17 cellular contexts compared by ENCODE assay signal in genomic region chr6:36334832-36335459, GRCh38. TPM values are rescaled to one million over a fixed set of nuclear protein-coding genes. Genes with fewer than 3 reads are reported as not detected.
DNase-seq lines count a peak whose midpoint lies in the region; ATAC-seq, FAIRE-seq and TF ChIP-seq lines count a peak whose summit lies in the region.
"Had no signal": no experiment of that assay in that cellular context is flagged by ENCODE, and none has a peak within 500 bp of the region (broad histone marks: within the 10 kb centered on the region; RNA-seq: fewer than 3 reads in every experiment).

No MANE protein-coding gene starts in this region.

- H3K27ac ChIP-seq in A549, result no peak overlapping the region
- H3K27ac ChIP-seq in mucosa of rectum (ENCODE audit: low read depth in 2 of 2, low read length in 2 of 2), result peak overlapping the region; percentile 91 to 93
- no peak overlapping the region for H3K27ac ChIP-seq in thyroid gland

- 52% methylated on average over 13 of the region's 14 CpGs for WGBS in A549 (ENCODE audit: missing lambda C conversion rate)
- WGBS in thyroid gland, 2 donors, result 74 to 80% methylated on average over 14 of the region's 14 CpGs

- DNase-seq in A549 (ENCODE audit: low read depth in 1 of 2, low spot score in 1 of 2) (no peak), LoVo (ENCODE audit: low spot score) (peak; percentile 72), kidney glomerular epithelial cell (lab: John Stamatoyannopoulos, UW) (no peak), thyroid gland (no peak), NCI-H345 (lab: John Stamatoyannopoulos, UW) (no peak)
- no peak for DNase-seq in activated T-cell treated with anti-CD3 and anti-CD28 coated beads, Interleukin-2, amount 50 U/mL, for 4 hours
- DNase-seq: activated CD4-positive, alpha-beta memory T cell treated with anti-CD3 and anti-CD28 coated beads, Interleukin-2, amount 10 ng/mL, durations not matched to agents 7 days and 5 days; activated effector memory CD4-positive, alpha-beta T cell treated with Interleukin-2 at 50 U/mL for 16 hours; hippocampal formation; KG1; stimulated activated CD4-positive, alpha-beta T cell treated with anti-CD3 and anti-CD28 coated beads, Interleukin-2, amount 100 ng/mL, for 48 hours; stimulated activated naive B cell treated with anti-CD40 and anti-IgM and Interleukin-4, amounts not matched to agents 10 μg/mL and 1 μg/mL and 100 μg/mL, for 72 hours had no signal

- H3K4me1 ChIP-seq in A549 (no peaks in the 10 kb centered on the region), mucosa of rectum (ENCODE audit: control insufficient read depth in 2 of 2, insufficient read depth in 2 of 2, low read length in 2 of 2) (peaks cover 46 to 55% of the 10 kb centered on the region in 2 donors), thyroid gland (no peaks in the 10 kb centered on the region)
- H3K4me1 ChIP-seq: HAP-1 had no signal

- CTCF ChIA-PET in A549 (lab: Yijun Ruan, JAX), result interaction anchor here (0.9 to 2.1 kb wide), 3 partner anchors 23 to 33 kb away, joined by 3 to 7 read pairs (median 5); no protein-coding TSS in a partner anchor

- POLR2A ChIA-PET in A549 (lab: Yijun Ruan, JAX), result no interaction called here

- FAIRE-seq in A549 (lab: Jason Lieb, UNC), result no peak

- H3K36me3 ChIP-seq in mucosa of rectum (ENCODE audit: control insufficient read depth in 2 of 2, insufficient read depth in 2 of 2, low read length in 2 of 2), result peaks cover 0 to 2% of the 10 kb centered on the region in 2 donors
- no peaks in the 10 kb centered on the region for H3K36me3 ChIP-seq in thyroid gland
- H3K36me3 ChIP-seq: HAP-1 had no signal

- peak; percentile 31 to 45; a peak in 2 of 6 replicates for ATAC-seq in A549
- ATAC-seq in activated T-cell treated with anti-CD3 and anti-CD28 coated beads, Interleukin-2, amount 50 U/mL, for 4 hours, result no peak
- ATAC-seq: stimulated activated naive B cell treated with anti-CD40 and anti-IgM and Interleukin-4, amounts not matched to agents 10 μg/mL and 1 μg/mL and 100 μg/mL, for 72 hours had no signal

- no peak for TF ChIP-seq POLR2A in A549 (IDR thresholded peaks at IDR 0.05; ENCODE audit: low read length)
- TF ChIP-seq POLR2A in thyroid gland (IDR thresholded peaks at IDR 0.05), result no peak

- H3K27me3 ChIP-seq in mucosa of rectum (ENCODE audit: control insufficient read depth in 2 of 2, insufficient read depth in 2 of 2, low read length in 2 of 2) (no peaks in the 10 kb centered on the region), thyroid gland (no peaks in the 10 kb centered on the region)

- H3K9me3 Mint-ChIP-seq in brain, result no peaks in the 10 kb centered on the region
- no peaks in the 10 kb centered on the region for H3K9me3 Mint-ChIP-seq in activated T-cell treated with anti-CD3 and anti-CD28 coated beads, Interleukin-2, amount 50 U/mL, for 4 hours
- H3K9me3 Mint-ChIP-seq: activated CD4-positive, alpha-beta memory T cell treated with anti-CD3 and anti-CD28 coated beads, Interleukin-2, amount 10 ng/mL, durations not matched to agents 7 days and 5 days; stimulated activated naive B cell treated with anti-CD40 and anti-IgM and Interleukin-4, amounts not matched to agents 10 μg/mL and 1 μg/mL and 100 μg/mL, for 72 hours had no signal

- TF ChIP-seq EP300 in A549 (IDR thresholded peaks at IDR 0.05), result no peak

- H3K9ac ChIP-seq in mucosa of rectum (ENCODE audit: low read depth in 1 of 2, low read length in 2 of 2), result peak overlapping the region; percentile 54 to 66

- no peak overlapping the region for H3K4me2 ChIP-seq in A549

- no peak for TF ChIP-seq RAD21 in A549 (conservative IDR thresholded peaks at IDR 0.05 in 1 of 2, IDR thresholded peaks at IDR 0.05 in 1 of 2)

- intact Hi-C loops in thyroid gland (cut with DNase I), result no loop called here

- peak overlapping the region; percentile 15 to 93 (median 84) for H3K27ac Mint-ChIP-seq in brain
- H3K27ac Mint-ChIP-seq: activated CD4-positive, alpha-beta memory T cell treated with anti-CD3 and anti-CD28 coated beads, Interleukin-2, amount 10 ng/mL, durations not matched to agents 7 days and 5 days; stimulated activated naive B cell treated with anti-CD40 and anti-IgM and Interleukin-4, amounts not matched to agents 10 μg/mL and 1 μg/mL and 100 μg/mL, for 72 hours had no signal

- peak overlapping the region in 1 of 5 experiments; percentile 42 for H3K4me3 Mint-ChIP-seq in brain
- no peak overlapping the region for H3K4me3 Mint-ChIP-seq in activated T-cell treated with anti-CD3 and anti-CD28 coated beads, Interleukin-2, amount 50 U/mL, for 4 hours
- H3K4me3 Mint-ChIP-seq: activated CD4-positive, alpha-beta memory T cell treated with anti-CD3 and anti-CD28 coated beads, Interleukin-2, amount 10 ng/mL, durations not matched to agents 7 days and 5 days; stimulated activated naive B cell treated with anti-CD40 and anti-IgM and Interleukin-4, amounts not matched to agents 10 μg/mL and 1 μg/mL and 100 μg/mL, for 72 hours had no signal

- TF ChIP-seq CTCF in A549 (IDR thresholded peaks at IDR 0.05) (no peak), brain (conservative IDR thresholded peaks at IDR 0.05) (no peak), thyroid gland (IDR thresholded peaks at IDR 0.05) (no peak)

- peaks cover 10% of the 10 kb centered on the region for H3K27me3 Mint-ChIP-seq in brain
- H3K27me3 Mint-ChIP-seq in activated T-cell treated with anti-CD3 and anti-CD28 coated beads, Interleukin-2, amount 50 U/mL, for 4 hours (ENCODE audit: low read depth), result peaks cover 32% of the 10 kb centered on the region

- H3K4me3 ChIP-seq in A549 (no peak overlapping the region), mucosa of rectum (ENCODE audit: low read length in 2 of 2) (peak overlapping the region; percentile 64 to 77), thyroid gland (replicated peaks in 1 of 3) (no peak overlapping the region)
- H3K4me3 ChIP-seq: HAP-1 had no signal

- H3K36me3 Mint-ChIP-seq in brain, result no peaks in the 10 kb centered on the region
- no peaks in the 10 kb centered on the region for H3K36me3 Mint-ChIP-seq in activated T-cell treated with anti-CD3 and anti-CD28 coated beads, Interleukin-2, amount 50 U/mL, for 4 hours (ENCODE audit: insufficient read depth)
- H3K36me3 Mint-ChIP-seq: stimulated activated naive B cell treated with anti-CD40 and anti-IgM and Interleukin-4, amounts not matched to agents 10 μg/mL and 1 μg/mL and 100 μg/mL, for 72 hours had no signal

- H3K9me3 ChIP-seq in A549 (no peaks in the 10 kb centered on the region), mucosa of rectum (ENCODE audit: control insufficient read depth in 2 of 2, low read length in 2 of 2) (no peaks in the 10 kb centered on the region), thyroid gland (no peaks in the 10 kb centered on the region)
- H3K9me3 ChIP-seq: HAP-1 had no signal

- peaks cover 44% of the 10 kb centered on the region for H3K4me1 Mint-ChIP-seq in brain
- H3K4me1 Mint-ChIP-seq in activated T-cell treated with anti-CD3 and anti-CD28 coated beads, Interleukin-2, amount 50 U/mL, for 4 hours (ENCODE audit: low read depth), result peaks cover 13% of the 10 kb centered on the region

TF ChIP-seq in A549, 52 proteins besides CTCF, POLR2A, EP300 and RAD21:
- TF ChIP-seq ZFP36 (IDR thresholded peaks at IDR 0.05; ENCODE audit: borderline replicate concordance, partially characterized antibody) (no peak), RFX5 (IDR thresholded peaks at IDR 0.05) (no peak)

RNA-seq across cellular contexts. Expression of gene BNIP5, which starts 1.7 kb away (rescaled TPM):
- polyA plus RNA-seq in A549 (2011; rRNA removed) (not detected in 2 replicates), A549 (2017; fragmentation: RNase III; extraction: RNeasy Plus Mini Kit Qiagen cat#74134 plus additional on column Dnase treatment) (not detected in 3 replicates), brain (ENCODE audit: insufficient read depth, low read depth, low replicate concordance) (not detected)
- not detected in 2 replicates for polyA plus RNA-seq in A549 (2012; cell fraction: cytosol; rRNA removed)
- not detected in 2 replicates for polyA plus RNA-seq in A549 (2012; cell fraction: nucleus; rRNA removed)
- polyA minus RNA-seq in A549 (2011; rRNA and poly(A)+ RNA removed), result not detected in 2 replicates
- total RNA-seq in thyroid gland, result not detected
- not detected for total RNA-seq in activated T-cell treated with anti-CD3 and anti-CD28 coated beads, Interleukin-2, amount 50 U/mL, for 4 hours
- total RNA-seq: activated CD4-positive, alpha-beta memory T cell treated with anti-CD3 and anti-CD28 coated beads, Interleukin-2, amount 10 ng/mL, durations not matched to agents 7 days and 5 days; lung microvascular endothelial cell; posterior vena cava had no signal

RNA-seq across cellular contexts. Expression of gene ETV7, which starts 52.5 kb away (rescaled TPM):
- polyA plus RNA-seq in A549 (2011; rRNA removed) (0.05 and 0.08 TPM in 2 replicates), A549 (2017; fragmentation: RNase III; extraction: RNeasy Plus Mini Kit Qiagen cat#74134 plus additional on column Dnase treatment) (0.07 to 0.12 TPM in 2 of 3 replicates, not detected in the other), brain (ENCODE audit: insufficient read depth, low read depth, low replicate concordance) (1.2 TPM)
- polyA plus RNA-seq in A549 (2012; cell fraction: cytosol; rRNA removed), result 0.04 TPM in 2 replicates
- 0.09 and 0.10 TPM in 2 replicates for polyA plus RNA-seq in A549 (2012; cell fraction: nucleus; rRNA removed)
- not detected in 2 replicates for polyA minus RNA-seq in A549 (2011; rRNA and poly(A)+ RNA removed)
- 1 to 10 TPM in 1 of 4 donors, not detected in 3; 1.4 TPM for total RNA-seq in thyroid gland
- total RNA-seq in activated T-cell treated with anti-CD3 and anti-CD28 coated beads, Interleukin-2, amount 50 U/mL, for 4 hours, result 1 to 10 TPM in 2 of 3 donors, under 1 TPM in 1; 0.45 to 4.9 (median 1.7) TPM
- total RNA-seq: lung microvascular endothelial cell had no signal

Comparison
In these comparisons a context has a peak if more than half of its experiments do, and no peak if none do; other contexts are left out.
1. ATAC-seq: peak in A549 (2 of 2); none in activated T-cell treated with anti-CD3 and anti-CD28 coated beads, Interleukin-2, amount 50 U/mL, for 4 hours (0 of 2).
2. H3K27ac ChIP-seq: peak in mucosa of rectum (2 of 2); none in A549 (0 of 2) and thyroid gland (0 of 3).
3. H3K4me3 ChIP-seq: peak in mucosa of rectum (2 of 2); none in A549 (single experiment) and thyroid gland (0 of 3).